Comparison of ENCODE assay signal across 8 cellular contexts in the genomic region with DNA sequence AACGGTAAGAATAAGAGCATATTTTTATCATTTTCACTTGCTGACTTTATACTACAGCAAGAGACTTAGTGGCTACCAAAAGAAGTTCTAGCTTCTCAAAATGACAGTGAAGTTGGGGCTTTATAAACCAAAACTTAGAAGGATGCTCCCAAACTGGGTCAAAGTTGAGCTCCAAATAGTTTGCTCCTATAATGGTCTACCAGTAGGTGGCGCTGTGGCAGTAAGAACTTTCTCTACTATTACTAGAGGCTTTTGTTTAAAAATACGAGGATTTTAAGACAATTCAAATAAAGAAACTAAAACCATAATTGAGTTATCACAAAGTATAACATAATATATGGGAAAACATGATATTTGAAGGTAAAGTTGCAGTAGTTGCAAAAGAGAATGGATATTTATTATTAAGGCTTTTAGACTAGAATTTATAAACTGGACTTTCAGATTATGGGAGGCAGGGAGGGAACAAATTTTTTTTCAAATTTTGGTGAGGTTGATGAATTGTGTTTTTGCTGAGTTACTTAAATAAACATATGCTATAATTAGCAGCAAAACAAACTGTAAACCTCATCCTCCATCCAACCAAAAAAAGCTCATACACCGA.
A peak's percentile ranks its signal among the peaks of the same experiment; 100 is the strongest.
DNase-seq lines count a peak whose midpoint lies in the region; ATAC-seq and TF ChIP-seq lines count a peak whose summit lies in the region.

No MANE protein-coding gene starts in this region.

- H3K27ac ChIP-seq in Panc1 (ENCODE audit: low read length), result no peak overlapping the region

- BruUV-seq in Panc1 (replicated peaks; lab: Mats Ljungman, UMichigan), result no TSS peak

- CTCF ChIA-PET in HEK293T (lab: Yijun Ruan, JAX), result interaction anchor here (0.6 to 3.0 kb wide), 22 partner anchors 9 to 327 kb away, joined by 3 to 19 read pairs (median 4); partner anchors contain the start of genes IFT43 and TGFB3
- CTCF ChIA-PET in Panc1 (lab: Charles Lee), result interaction anchor here (0.5 to 1.1 kb wide), 6 partner anchors 17 to 198 kb away, joined by 3 to 8 read pairs (median 4); no protein-coding TSS in a partner anchor

- no peak for ATAC-seq in Panc1

- no peaks in the 10 kb centered on the region for H3K9me3 Mint-ChIP-seq in type B pancreatic cell

- POLR2A ChIA-PET in HEK293T (lab: Yijun Ruan, JAX) (interaction anchor here (1.5 kb wide), 1 partner anchor 76 kb away, joined by 5 read pairs; the partner anchor contains the start of gene TGFB3), Panc1 (lab: Charles Lee) (interaction anchor here (0.5 kb wide), 1 partner anchor 114 kb away, joined by 3 read pairs; no protein-coding TSS in a partner anchor)

- peaks cover 3% of the 10 kb centered on the region for H3K36me3 Mint-ChIP-seq in type B pancreatic cell

- no peaks in the 10 kb centered on the region for H3K9me3 ChIP-seq in Panc1 (ENCODE audit: control insufficient read depth, insufficient read depth, low read depth, low read length)

- in situ Hi-C loops in Panc1 (cut with HindIII; ENCODE audit: low pct_unique_long_range_greater_than_20kb, low sequenced_read_pairs), result no loop called here

- no peak overlapping the region for H3K4me3 ChIP-seq in Panc1 (ENCODE audit: low read depth in 2 of 2, low read length in 2 of 2)
- H3K4me3 ChIP-seq in fibroblast of pulmonary artery (replicated peaks; ENCODE audit: low read depth, low read length), result no peak overlapping the region

- H3K36me3 ChIP-seq in Panc1 (ENCODE audit: control insufficient read depth, insufficient read depth, low read length), result no peaks in the 10 kb centered on the region

- no peak overlapping the region for H3K27ac Mint-ChIP-seq in type B pancreatic cell

- H3K4me1 Mint-ChIP-seq in type B pancreatic cell (ENCODE audit: unreplicated experiment), result peaks cover 50% of the 10 kb centered on the region

- intact Hi-C loops in Panc1 (cut with micrococcal nuclease; ENCODE audit: unreplicated experiment), result loop anchor here (5.0 to 10.0 kb wide), 2 partner anchors 76 to 192 kb away; partner anchors contain the start of gene TGFB3

- H3K27me3 Mint-ChIP-seq in type B pancreatic cell, result no peaks in the 10 kb centered on the region

- H3K4me3 Mint-ChIP-seq in type B pancreatic cell, result no peak overlapping the region

- TF ChIP-seq CTCF in Panc1 (IDR thresholded peaks at IDR 0.05) (peak; percentile 76; the same call in 1 of the 2 replicates), fibroblast of pulmonary artery (IDR thresholded peaks at IDR 0.05; ENCODE audit: low read length, missing control alignments) (peak; percentile 91), type B pancreatic cell (conservative IDR thresholded peaks at IDR 0.05) (peak; percentile 95)

- H3K27me3 ChIP-seq in Panc1 (ENCODE audit: control insufficient read depth, insufficient read depth, low read length), result no peaks in the 10 kb centered on the region

- no peaks in the 10 kb centered on the region for H3K4me1 ChIP-seq in Panc1 (ENCODE audit: control insufficient read depth, insufficient read depth, low read length)

- peak; percentile 84 for DNase-seq in Ammon's horn (ENCODE audit: low spot score)
- peak; percentile 54 for DNase-seq in HEK293T (ENCODE audit: extremely low spot score)
- DNase-seq in Panc1 (ENCODE audit: low read depth, low spot score), result peak; percentile 18
- peak; percentile 33 for DNase-seq in activated T-helper 1 cell treated with Interleukin-2 at 50 U/mL for 16 hours (ENCODE audit: low read depth)
- DNase-seq in fibroblast of pulmonary artery (ENCODE audit: low read depth), result peak; percentile 79
- DNase-seq in nucleus accumbens (lab: John Stamatoyannopoulos, UW), result peak in 35 of 56 donors; percentile 5 to 84 (median 41)
- DNase-seq in type B pancreatic cell (ENCODE audit: extremely low spot score, unreplicated experiment), result no peak
- DNase-seq in mesenteric fat pad (ENCODE audit: low spot score), result no peak

TF ChIP-seq in HEK293T, 16 proteins besides CTCF, POLR2A, EP300 and RAD21:
- TF ChIP-seq NFRKB (IDR thresholded peaks at IDR 0.05) (no peak), FOXA1 (IDR thresholded peaks at IDR 0.05) (no peak), SP1 (IDR thresholded peaks at IDR 0.05) (no peak), LEF1 (IDR thresholded peaks at IDR 0.05; ENCODE audit: borderline replicate concordance) (no peak), BHLHE40 (IDR thresholded peaks at IDR 0.05; ENCODE audit: borderline replicate concordance) (no peak), PKNOX1 (IDR thresholded peaks at IDR 0.05) (no peak), ZNF384 (IDR thresholded peaks at IDR 0.05) (no peak)

Comparison
In these comparisons a context has a peak if more than half of its experiments do, and no peak if none do; other contexts are left out.
1. DNase-seq: peak in Ammon's horn (single experiment), HEK293T (single experiment), Panc1 (single experiment), activated T-helper 1 cell treated with Interleukin-2 at 50 U/mL for 16 hours (single experiment), fibroblast of pulmonary artery (single experiment) and nucleus accumbens (35 of 56); none in type B pancreatic cell (single experiment) and mesenteric fat pad (single experiment).
2. Peak in every context shown above with its lines, with median percentiles within 50 percentile points of each other: CTCF ChIP-seq.